In the genomic region with DNA sequence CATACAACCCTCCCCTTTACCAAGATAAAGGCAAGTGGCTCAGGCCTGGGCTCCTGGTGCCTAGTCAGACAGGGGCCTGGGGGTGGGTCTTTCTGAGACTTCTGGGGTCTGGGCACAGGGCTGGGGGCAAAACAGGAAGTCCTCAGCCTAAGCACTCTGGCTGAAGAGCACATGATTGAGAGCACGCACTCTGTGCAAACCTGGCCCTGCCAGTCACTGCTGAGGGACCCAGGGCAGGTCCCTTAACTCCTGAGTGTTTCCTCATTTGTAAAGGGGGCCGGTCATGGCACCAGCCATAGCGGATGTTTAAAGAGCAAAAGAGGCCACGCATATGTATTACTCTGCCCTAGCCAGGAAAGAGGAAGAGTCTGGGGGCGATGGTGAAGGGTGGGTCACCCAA, we compare ENCODE assay signal across 13 cellular contexts. TPM values are rescaled to one million over a fixed set of nuclear protein-coding genes. Genes with fewer than 3 reads are reported as not detected.
DNase-seq lines count a peak whose midpoint lies in the region; ATAC-seq and TF ChIP-seq lines count a peak whose summit lies in the region.
"Had no signal": no experiment of that assay in that cellular context is flagged by ENCODE, and none has a peak within 500 bp of the region (broad histone marks: within the 10 kb centered on the region; RNA-seq: fewer than 3 reads in every experiment).

No MANE protein-coding gene starts in this region.

- 70 to 75% methylated on average over 1 to 5 of the region's 5 CpGs for WGBS in esophagus squamous epithelium, 2 donors

- CTCF ChIA-PET in Caco-2 (lab: Charles Lee): no interaction called here
- CTCF ChIA-PET in PC-3 (lab: Charles Lee): no interaction called here

- H3K4me2 ChIP-seq in PC-3 (ENCODE audit: low read length): no peak overlapping the region
- H3K4me2 ChIP-seq: BLaER1 had no signal

- no peaks in the 10 kb centered on the region for H3K9me3 Mint-ChIP-seq in Caco-2 (ENCODE audit: unreplicated experiment)
- no peaks in the 10 kb centered on the region for H3K9me3 Mint-ChIP-seq in osteocyte (ENCODE audit: unreplicated experiment)
- H3K9me3 Mint-ChIP-seq: activated CD4-positive, alpha-beta memory T cell treated with anti-CD3 and anti-CD28 coated beads for 36 hours had no signal

- ATAC-seq in PC-3 (no peak), HG02623 (IDR thresholded peaks at IDR 0.05; ENCODE audit: unreplicated experiment) (no peak), HG02840 (IDR thresholded peaks at IDR 0.05; ENCODE audit: low FRiP score, unreplicated experiment) (no peak), HG03139 (IDR thresholded peaks at IDR 0.05; ENCODE audit: unreplicated experiment) (no peak)
- ATAC-seq: esophagus mucosa had no signal

- no peak overlapping the region for H3K9ac ChIP-seq in PC-3 (ENCODE audit: low read length)
- H3K9ac ChIP-seq: BLaER1 had no signal

- DNase-seq in Caco-2: no peak
- DNase-seq in PC-3: no peak
- DNase-seq in esophagus squamous epithelium (lab: John Stamatoyannopoulos, UW): no peak
- DNase-seq in osteocyte (ENCODE audit: extremely low spot score, unreplicated experiment): no peak
- DNase-seq: activated CD4-positive, alpha-beta memory T cell treated with anti-CD3 and anti-CD28 coated beads for 36 hours; DMS79 treated with DMSO at 0.1 percent for 48 hours; NCI-H187 had no signal

- peaks cover 64% of the 10 kb centered on the region for H3K36me3 Mint-ChIP-seq in Caco-2 (ENCODE audit: insufficient read depth, unreplicated experiment)
- H3K36me3 Mint-ChIP-seq in osteocyte (ENCODE audit: unreplicated experiment): peaks cover 39% of the 10 kb centered on the region

- H2AFZ ChIP-seq in PC-3 (ENCODE audit: low read length): no peak overlapping the region

- intact Hi-C loops in Caco-2 (cut with micrococcal nuclease; ENCODE audit: unreplicated experiment): no loop called here
- intact Hi-C loops in PC-3 (cut with micrococcal nuclease): loop anchor here (2.0 kb wide), 1 partner anchor 15 kb away; no protein-coding TSS in a partner anchor
- intact Hi-C loops in esophagus squamous epithelium (cut with DNase I): no loop called here

- no peak for TF ChIP-seq POLR2A in esophagus squamous epithelium (IDR thresholded peaks at IDR 0.05)

- H3K4me1 ChIP-seq in Caco-2 (peaks cover 18% of the 10 kb centered on the region), PC-3 (ENCODE audit: insufficient read depth, low read length) (peaks cover 33% of the 10 kb centered on the region), esophagus squamous epithelium (peaks cover 65 to 96% (median 69%) of the 10 kb centered on the region in 3 donors)

- peaks cover 18% of the 10 kb centered on the region for H3K4me1 Mint-ChIP-seq in Caco-2 (ENCODE audit: low read depth, unreplicated experiment)
- peaks cover 89% of the 10 kb centered on the region for H3K4me1 Mint-ChIP-seq in osteocyte (ENCODE audit: unreplicated experiment)

- H3K9me2 ChIP-seq in PC-3 (replicated peaks; ENCODE audit: low read length): no peaks in the 10 kb centered on the region

- POLR2A ChIA-PET in Caco-2 (lab: Charles Lee): no interaction called here
- POLR2A ChIA-PET in PC-3 (lab: Charles Lee; ENCODE audit: unreplicated experiment): no interaction called here

- no peak overlapping the region for H3K4me3 Mint-ChIP-seq in Caco-2 (ENCODE audit: unreplicated experiment)
- H3K4me3 Mint-ChIP-seq in osteocyte (ENCODE audit: unreplicated experiment): no peak overlapping the region
- H3K4me3 Mint-ChIP-seq: activated CD4-positive, alpha-beta memory T cell treated with anti-CD3 and anti-CD28 coated beads for 36 hours had no signal

- H3K27me3 ChIP-seq in Caco-2 (replicated peaks; ENCODE audit: control insufficient read depth, insufficient read depth, low read length) (no peaks in the 10 kb centered on the region), PC-3 (ENCODE audit: low read length) (no peaks in the 10 kb centered on the region), esophagus squamous epithelium (no peaks in the 10 kb centered on the region)
- H3K27me3 ChIP-seq: BLaER1 had no signal

- peaks cover 37% of the 10 kb centered on the region for H4K20me1 ChIP-seq in PC-3 (ENCODE audit: low read length)

- no peak for TF ChIP-seq CTCF in Caco-2 (IDR thresholded peaks at IDR 0.05; ENCODE audit: insufficient read depth in 1 of 2, low read depth in 1 of 2, low read length in 1 of 2, severe bottlenecking in 1 of 2, unreplicated experiment in 1 of 2)
- no peak for TF ChIP-seq CTCF in PC-3 (conservative IDR thresholded peaks at IDR 0.05; ENCODE audit: low read depth, low read length)
- no peak for TF ChIP-seq CTCF in esophagus squamous epithelium (IDR thresholded peaks at IDR 0.05)
- TF ChIP-seq CTCF in osteocyte (IDR thresholded peaks at IDR 0.05): no peak

- no TSS peak for BruUV-seq in Caco-2 (replicated peaks; lab: Mats Ljungman, UMichigan)
- no TSS peak for BruUV-seq in PC-3 (replicated peaks; lab: Mats Ljungman, UMichigan)

- H3K27ac ChIP-seq in PC-3 (ENCODE audit: low read length) (0 out of 2 replicates have a peak overlapping the region, but pooled peaks have one; percentile 91), esophagus squamous epithelium (peak overlapping the region; percentile 1 to 84 (median 18))
- H3K27ac ChIP-seq: BLaER1, prostate gland had no signal

- H3K36me3 ChIP-seq in Caco-2 (ENCODE audit: control insufficient read depth, insufficient read depth, low read length) (peaks cover 3% of the 10 kb centered on the region; the same call in 1 of the 2 replicates), PC-3 (ENCODE audit: low read depth, low read length) (peaks cover 80% of the 10 kb centered on the region), esophagus squamous epithelium (peaks cover 37 to 87% (median 42%) of the 10 kb centered on the region in 3 donors)

- H3K27me3 Mint-ChIP-seq in Caco-2 (ENCODE audit: insufficient read depth, unreplicated experiment) (no peaks in the 10 kb centered on the region), osteocyte (ENCODE audit: unreplicated experiment) (no peaks in the 10 kb centered on the region)
- H3K27me3 Mint-ChIP-seq: activated CD4-positive, alpha-beta memory T cell treated with anti-CD3 and anti-CD28 coated beads for 36 hours had no signal

- no peak overlapping the region for H3K4me3 ChIP-seq in Caco-2 (ENCODE audit: low read depth, low read length)
- no peak overlapping the region for H3K4me3 ChIP-seq in PC-3 (ENCODE audit: low read length)
- H3K4me3 ChIP-seq in esophagus squamous epithelium: no peak overlapping the region
- H3K4me3 ChIP-seq: BLaER1, prostate gland had no signal

- H3K9me3 ChIP-seq in Caco-2: no peaks in the 10 kb centered on the region
- no peaks in the 10 kb centered on the region for H3K9me3 ChIP-seq in PC-3 (ENCODE audit: low read length)
- no peaks in the 10 kb centered on the region for H3K9me3 ChIP-seq in esophagus squamous epithelium
- H3K9me3 ChIP-seq: BLaER1, prostate gland had no signal

- H3K79me2 ChIP-seq in PC-3 (ENCODE audit: low read length): peaks cover 66% of the 10 kb centered on the region

- peaks cover 11% of the 10 kb centered on the region for H3F3A ChIP-seq in PC-3 (ENCODE audit: low read length, unreplicated experiment)

- peak overlapping the region; percentile 22 for H3K27ac Mint-ChIP-seq in Caco-2 (ENCODE audit: unreplicated experiment)
- peak overlapping the region; percentile 95 for H3K27ac Mint-ChIP-seq in osteocyte (ENCODE audit: unreplicated experiment)
- H3K27ac Mint-ChIP-seq: activated CD4-positive, alpha-beta memory T cell treated with anti-CD3 and anti-CD28 coated beads for 36 hours had no signal

RNA-seq across cellular contexts. Expression of a gene that starts 16.0 kb away (rescaled TPM):
- 339 and 381 TPM in 2 replicates for total RNA-seq in Caco-2 (2022)
- total RNA-seq in PC-3 (2014; rRNA removed): 380 and 486 TPM in 2 replicates
- total RNA-seq in esophagus squamous epithelium: 100 to 1,000 TPM; 497 to 698 (median 627) TPM
- 480 and 494 TPM in 2 replicates for total RNA-seq in osteocyte
